ENCODE assay signal across 8 cellular contexts in genomic region chr14:61034416-61035100, GRCh38. TPM values are rescaled to one million over a fixed set of nuclear protein-coding genes. Genes with fewer than 3 reads are reported as not detected.
A peak's percentile ranks its signal among the peaks of the same experiment; 100 is the strongest.
DNase-seq lines count a peak whose midpoint lies in the region; ATAC-seq and TF ChIP-seq lines count a peak whose summit lies in the region.

No MANE protein-coding gene starts in this region.

- TF ChIP-seq EP300 in gastroesophageal sphincter (IDR thresholded peaks at IDR 0.05): no peak

- no peak for TF ChIP-seq CTCF in DND-41 (IDR thresholded peaks at IDR 0.05; ENCODE audit: borderline replicate concordance, extremely low read depth, low read length, poor library complexity, severe bottlenecking)
- TF ChIP-seq CTCF in gastroesophageal sphincter (IDR thresholded peaks at IDR 0.05): no peak

- DNase-seq in DND-41: peak; percentile 45
- no peak for DNase-seq in SK-N-MC (ENCODE audit: low read depth, low spot score)
- no peak for DNase-seq in NK-92 (lab: John Stamatoyannopoulos, UW; ENCODE audit: unreplicated experiment)
- DNase-seq in amygdala (lab: John Stamatoyannopoulos, UW): no peak
- no peak for DNase-seq in D341Med (ENCODE audit: low spot score)

- no peaks in the 10 kb centered on the region for H4K20me1 ChIP-seq in DND-41 (ENCODE audit: insufficient read depth, low read length)

- H3K4me3 ChIP-seq in DND-41 (ENCODE audit: low read depth in 1 of 2, low read length in 2 of 2): no peak overlapping the region
- H3K4me3 ChIP-seq in SK-N-MC: peak overlapping the region; percentile 24; the same call in 1 of the 2 replicates
- H3K4me3 ChIP-seq in gastroesophageal sphincter: no peak overlapping the region

- TF ChIP-seq POLR2A in gastroesophageal sphincter (IDR thresholded peaks at IDR 0.05): no peak

- WGBS in gastroesophageal sphincter (ENCODE audit: low coverage in 1 of 2), 2 donors: 83 to 84% methylated on average over 4 of the region's 4 CpGs

- H3K4me2 ChIP-seq in DND-41 (ENCODE audit: insufficient read depth, low read length): peak overlapping the region; percentile 25; the same call in 1 of the 2 replicates

- H3K79me2 ChIP-seq in DND-41 (ENCODE audit: insufficient read depth, low read length): no peaks in the 10 kb centered on the region

- H3K4me1 ChIP-seq in DND-41 (ENCODE audit: insufficient read depth, low read length) (peaks cover 17% of the 10 kb centered on the region), gastroesophageal sphincter (peaks cover 0 to 7% (median 0%) of the 10 kb centered on the region in 3 donors)

- ATAC-seq in DND-41 (ENCODE audit: insufficient read depth, low read depth): peak; percentile 57
- peak; percentile 91 for ATAC-seq in GM19468 (IDR thresholded peaks at IDR 0.05; ENCODE audit: extremely low read depth, unreplicated experiment)
- peak; percentile 79 for ATAC-seq in HG03442 (IDR thresholded peaks at IDR 0.05; ENCODE audit: unreplicated experiment)
- ATAC-seq in gastroesophageal sphincter: no peak

- H2AFZ ChIP-seq in DND-41 (ENCODE audit: low read depth, low read length): no peak overlapping the region; the same call in 1 of the 2 replicates

- H3K9ac ChIP-seq in DND-41 (ENCODE audit: low read depth, low read length) (no peak overlapping the region), SK-N-MC (ENCODE audit: insufficient read length) (no peak overlapping the region)

- H3K27ac ChIP-seq in DND-41 (ENCODE audit: low read length) (peak overlapping the region; percentile 10; the same call in 1 of the 2 replicates), SK-N-MC (peak overlapping the region; percentile 91; the same call in 1 of the 2 replicates), gastroesophageal sphincter (no peak overlapping the region)

- H3K27me3 ChIP-seq in DND-41 (ENCODE audit: insufficient read depth, low read length, poor library complexity): no peaks in the 10 kb centered on the region
- no peaks in the 10 kb centered on the region for H3K27me3 ChIP-seq in gastroesophageal sphincter

- H3K9me3 ChIP-seq in DND-41 (ENCODE audit: insufficient read depth, low read length, severe bottlenecking) (no peaks in the 10 kb centered on the region), SK-N-MC (ENCODE audit: low read depth, low read length) (no peaks in the 10 kb centered on the region), gastroesophageal sphincter (no peaks in the 10 kb centered on the region)

- H3K36me3 ChIP-seq in DND-41 (ENCODE audit: insufficient read depth, low read length) (no peaks in the 10 kb centered on the region), SK-N-MC (ENCODE audit: insufficient read depth, low read length) (peaks cover 3% of the 10 kb centered on the region; the same call in 1 of the 2 replicates), gastroesophageal sphincter (no peaks in the 10 kb centered on the region)

RNA-seq across cellular contexts. Expression of gene SLC38A6, which starts 53.5 kb away (rescaled TPM):
- total RNA-seq in gastroesophageal sphincter: 10 to 100 TPM; 11.9 to 19.9 (median 16.2) TPM

RNA-seq across cellular contexts. Expression of gene TRMT5, which starts 53.7 kb away (rescaled TPM):
- total RNA-seq in gastroesophageal sphincter: 10 to 100 TPM in 3 of 4 donors, 1 to 10 TPM in 1; 7.5 to 16.5 (median 11.6) TPM

Comparison
In these comparisons a context has a peak if more than half of its experiments do, and no peak if none do; other contexts are left out.
1. H3K27ac ChIP-seq: peak in DND-41 (single experiment) and SK-N-MC (single experiment); none in gastroesophageal sphincter (0 of 4).